8 cellular contexts compared by ENCODE assay signal in the genomic region with DNA sequence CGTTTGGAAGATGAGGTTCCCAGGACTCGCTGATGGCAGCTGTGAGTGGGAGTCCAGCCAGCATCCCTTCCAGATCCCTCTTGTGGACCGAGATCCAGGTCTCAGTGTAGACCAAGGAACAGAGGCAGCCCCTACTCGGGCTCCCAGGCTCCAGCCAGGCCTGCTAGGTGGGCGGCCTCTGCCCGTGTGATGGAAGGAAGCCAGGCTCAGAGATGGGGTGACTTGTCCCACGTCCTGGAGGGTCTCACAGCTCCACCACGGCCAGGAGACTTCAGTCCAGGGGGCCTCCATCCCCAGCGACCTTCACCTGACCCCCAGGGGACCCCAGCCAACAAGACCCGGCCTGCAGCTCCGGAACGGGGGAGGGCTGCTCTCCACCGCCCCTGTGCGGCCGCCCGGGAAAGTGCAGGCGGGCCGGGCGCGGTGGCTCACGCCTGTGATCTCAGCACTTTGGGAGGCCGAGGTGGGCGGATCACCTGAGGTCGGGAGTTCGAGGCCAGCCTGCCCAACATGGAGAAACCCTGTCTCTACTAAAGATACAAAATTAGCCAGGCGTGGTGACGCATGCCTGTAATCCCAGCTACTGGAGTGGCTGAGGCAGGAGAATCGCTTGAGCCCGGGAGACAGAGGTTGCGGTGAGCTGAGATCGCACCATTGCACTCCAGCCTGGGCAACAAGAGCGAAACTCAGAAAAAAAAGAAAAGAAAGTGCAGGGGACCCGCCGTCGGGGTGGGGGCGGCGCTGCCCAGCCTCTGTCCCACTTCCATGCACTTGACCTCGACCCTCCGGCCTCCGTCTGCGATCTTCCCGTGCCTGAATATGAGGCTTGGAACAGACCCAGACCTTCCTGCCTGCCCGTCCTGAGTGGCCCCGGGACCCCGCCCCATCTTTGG. TPM values are rescaled to one million over a fixed set of nuclear protein-coding genes. Genes with fewer than 3 reads are reported as not detected.
A peak's percentile ranks its signal among the peaks of the same experiment; 100 is the strongest.
DNase-seq lines count a peak whose midpoint lies in the region; ATAC-seq and TF ChIP-seq lines count a peak whose summit lies in the region.

No MANE protein-coding gene starts in this region.

- TF ChIP-seq CTCF in KMS-11 (conservative IDR thresholded peaks at IDR 0.05; ENCODE audit: low read depth, low read length), result peak; percentile 67
- TF ChIP-seq CTCF in gastrocnemius medialis (IDR thresholded peaks at IDR 0.05 in 4 of 5, conservative IDR thresholded peaks at IDR 0.05 in 1 of 5), result peak; percentile 26 to 68 (median 58)

- H3K9me3 ChIP-seq in gastrocnemius medialis, result no peaks in the 10 kb centered on the region

- H3K36me3 ChIP-seq in KMS-11 (ENCODE audit: insufficient read depth) (no peaks in the 10 kb centered on the region), gastrocnemius medialis (no peaks in the 10 kb centered on the region)

- H3K4me3 ChIP-seq in KMS-11 (IDR thresholded peaks at IDR 0.05; ENCODE audit: insufficient read depth, low read depth, low read length) (no peak overlapping the region), gastrocnemius medialis (no peak overlapping the region)

- H4K20me1 ChIP-seq in KMS-11 (ENCODE audit: insufficient read depth), result no peaks in the 10 kb centered on the region

- H3K4me2 ChIP-seq in KMS-11, result no peak overlapping the region

- ATAC-seq in gastrocnemius medialis, result no peak
- no peak for ATAC-seq in HG03280 (IDR thresholded peaks at IDR 0.05; ENCODE audit: unreplicated experiment)
- ATAC-seq in GM18867 (IDR thresholded peaks at IDR 0.05; ENCODE audit: unreplicated experiment), result no peak

- H3K27me3 ChIP-seq in KMS-11 (ENCODE audit: insufficient read depth, low read depth), result peaks cover 10% of the 10 kb centered on the region; the same call in 1 of the 2 replicates
- peaks cover 25 to 49% (median 42%) of the 10 kb centered on the region in 3 donors for H3K27me3 ChIP-seq in gastrocnemius medialis

- no peak for TF ChIP-seq POLR2A in gastrocnemius medialis (IDR thresholded peaks at IDR 0.05)

- no peak overlapping the region for H2AFZ ChIP-seq in KMS-11 (ENCODE audit: low read depth)

- H3K27ac ChIP-seq in KMS-11 (no peak overlapping the region), gastrocnemius medialis (no peak overlapping the region)

- no peaks in the 10 kb centered on the region for H3K79me2 ChIP-seq in KMS-11 (ENCODE audit: insufficient read depth, low read depth)

- intact Hi-C loops in gastrocnemius medialis (cut with DNase I; ENCODE audit: low total_unique reads), result no loop called here

- H3K4me1 ChIP-seq in KMS-11 (ENCODE audit: low read depth, poor library complexity, severe bottlenecking) (no peaks in the 10 kb centered on the region), gastrocnemius medialis (peaks cover 0 to 7% of the 10 kb centered on the region in 2 donors)

- DNase-seq in EH (ENCODE audit: low read depth) (peak; percentile 46), foreskin melanocyte (peak; percentile 24), gastrocnemius medialis (no peak), inferior parietal cortex (ENCODE audit: extremely low spot score) (no peak)
- DNase-seq in activated T-cell treated with anti-CD3 and anti-CD28 coated beads, Interleukin-2, amount 50 U/mL, for 1 hour, result peak; percentile 66

- H3K9ac ChIP-seq in KMS-11, result no peak overlapping the region

- in situ Hi-C loops in gastrocnemius medialis (cut with MboI; ENCODE audit: low sequenced_read_pairs in 4 of 4), result no loop called here

RNA-seq across cellular contexts. Expression of a gene that starts 0.6 kb away (rescaled TPM):
- total RNA-seq in gastrocnemius medialis, result under 1 TPM in 1 of 4 donors, not detected in 3; 0.18 TPM

RNA-seq across cellular contexts. Expression of a gene that starts 11.6 kb away (rescaled TPM):
- 10 to 100 TPM; 29.5 to 64.7 (median 35.6) TPM for total RNA-seq in gastrocnemius medialis

RNA-seq across cellular contexts. Expression of a gene that starts 34.9 kb away (rescaled TPM):
- 1 to 10 TPM; 2.1 to 6.2 (median 4.5) TPM for total RNA-seq in gastrocnemius medialis

RNA-seq across cellular contexts. Expression of a gene that starts 35.9 kb away (rescaled TPM):
- total RNA-seq in gastrocnemius medialis, result 100 to 1,000 TPM in 3 of 4 donors, 10 to 100 TPM in 1; 99.0 to 174 (median 138) TPM

RNA-seq across cellular contexts. Expression of a gene that starts 48.2 kb away (rescaled TPM):
- under 1 TPM in 1 of 4 donors, not detected in 3; 0.49 TPM for total RNA-seq in gastrocnemius medialis

Comparison
In these comparisons a context has a peak if more than half of its experiments do, and no peak if none do; other contexts are left out.
1. DNase-seq: peak in EH (single experiment), activated T-cell treated with anti-CD3 and anti-CD28 coated beads, Interleukin-2, amount 50 U/mL, for 1 hour (single experiment) and foreskin melanocyte (single experiment); none in gastrocnemius medialis (0 of 2) and inferior parietal cortex (single experiment).